In genomic region chr18:31161757-31162418, GRCh38 we compare ENCODE assay signal across 25 cellular contexts. TPM values are rescaled to one million over a fixed set of nuclear protein-coding genes. Genes with fewer than 3 reads are reported as not detected.
DNase-seq lines count a peak whose midpoint lies in the region; ATAC-seq and TF ChIP-seq lines count a peak whose summit lies in the region.
"Had no signal": no experiment of that assay in that cellular context is flagged by ENCODE, and none has a peak within 500 bp of the region (broad histone marks: within the 10 kb centered on the region; RNA-seq: fewer than 3 reads in every experiment).

No MANE protein-coding gene starts in this region.

- H3K27me3 ChIP-seq in suprapubic skin, result no peaks in the 10 kb centered on the region
- H3K27me3 ChIP-seq: uterus had no signal

- H3K36me3 Mint-ChIP-seq in activated naive CD4-positive, alpha-beta T cell treated with anti-CD3 and anti-CD28 coated beads, Interleukin-2, amount 50 U/mL, for 24 hours, result peaks cover 2% of the 10 kb centered on the region
- no peaks in the 10 kb centered on the region for H3K36me3 Mint-ChIP-seq in activated naive CD8-positive, alpha-beta T cell treated with anti-CD3 and anti-CD28 coated beads for 36 hours
- H3K36me3 Mint-ChIP-seq: brain had no signal

- no peak for DNase-seq in activated naive CD4-positive, alpha-beta T cell treated with Interleukin-2 at 50 U/mL for 16 hours
- no peak for DNase-seq in activated naive CD8-positive, alpha-beta T cell treated with anti-CD3 and anti-CD28 coated beads for 36 hours
- DNase-seq in inferior parietal cortex (ENCODE audit: extremely low spot score) (peak; percentile 51), suprapubic skin (ENCODE audit: low spot score in 2 of 2) (no peak), NCI-H187 treated with DMSO at 0.1 percent for 48 hours (lab: John Stamatoyannopoulos, UW) (no peak)
- no peak for DNase-seq in NK-92 treated with Interleukin-12 subunit alpha and Interleukin-12 subunit beta, amount 100 ng/mL, for 24 hours (lab: John Stamatoyannopoulos, UW)
- DNase-seq: activated CD4-positive, alpha-beta T cell treated with anti-CD3 and anti-CD28 coated beads for 48 hours; activated gamma-delta T cell; cortex of kidney; glutamatergic neuron; GOT3; midbrain; NCI-H146; OCI-M1; SHP77; small intestine; stimulated activated CD4-positive, alpha-beta T cell treated with anti-CD3 and anti-CD28 coated beads, Interleukin-4, amount 100 ng/mL, for 4 hours; uterus had no signal

- WGBS in suprapubic skin, result 52% methylated on average over 2 of the region's 2 CpGs

- no peak for TF ChIP-seq EP300 in suprapubic skin (IDR thresholded peaks at IDR 0.05)

- peak overlapping the region; percentile 30 for H3K4me3 ChIP-seq in suprapubic skin
- H3K4me3 ChIP-seq: K562, uterus had no signal

- H3K36me3 ChIP-seq in suprapubic skin, result no peaks in the 10 kb centered on the region
- H3K36me3 ChIP-seq: uterus had no signal

- no peak for TF ChIP-seq POLR2A in suprapubic skin (IDR thresholded peaks at IDR 0.05)

- H3K4me1 ChIP-seq in suprapubic skin, result peaks cover 11% of the 10 kb centered on the region
- H3K4me1 ChIP-seq: uterus had no signal

- H3K27ac Mint-ChIP-seq in activated naive CD4-positive, alpha-beta T cell treated with anti-CD3 and anti-CD28 coated beads, Interleukin-2, amount 50 U/mL, for 24 hours, result peak overlapping the region; percentile 15
- peak overlapping the region; percentile 80 for H3K27ac Mint-ChIP-seq in activated naive CD8-positive, alpha-beta T cell treated with anti-CD3 and anti-CD28 coated beads for 36 hours
- H3K27ac Mint-ChIP-seq: brain had no signal

- H3K27ac ChIP-seq in suprapubic skin, result peak overlapping the region; percentile 69
- H3K27ac ChIP-seq: C4-2B, uterus had no signal

- H3K4me1 Mint-ChIP-seq in activated naive CD4-positive, alpha-beta T cell treated with anti-CD3 and anti-CD28 coated beads, Interleukin-2, amount 50 U/mL, for 24 hours, result peaks cover 14% of the 10 kb centered on the region
- H3K4me1 Mint-ChIP-seq in activated naive CD8-positive, alpha-beta T cell treated with anti-CD3 and anti-CD28 coated beads for 36 hours, result peaks cover 2% of the 10 kb centered on the region
- H3K4me1 Mint-ChIP-seq: brain had no signal

- no peak for TF ChIP-seq CTCF in suprapubic skin (IDR thresholded peaks at IDR 0.05)

- H3K27me3 Mint-ChIP-seq in activated naive CD4-positive, alpha-beta T cell treated with anti-CD3 and anti-CD28 coated beads, Interleukin-2, amount 50 U/mL, for 24 hours, result no peaks in the 10 kb centered on the region
- no peaks in the 10 kb centered on the region for H3K27me3 Mint-ChIP-seq in activated naive CD8-positive, alpha-beta T cell treated with anti-CD3 and anti-CD28 coated beads for 36 hours
- H3K27me3 Mint-ChIP-seq: brain had no signal

- ATAC-seq in HG03565 (IDR thresholded peaks at IDR 0.05; ENCODE audit: unreplicated experiment), result no peak

- peak overlapping the region; percentile 75 for H3K4me3 Mint-ChIP-seq in activated naive CD4-positive, alpha-beta T cell treated with anti-CD3 and anti-CD28 coated beads, Interleukin-2, amount 50 U/mL, for 24 hours
- peak overlapping the region; percentile 64 for H3K4me3 Mint-ChIP-seq in activated naive CD8-positive, alpha-beta T cell treated with anti-CD3 and anti-CD28 coated beads for 36 hours

- H3K9me3 Mint-ChIP-seq in activated naive CD4-positive, alpha-beta T cell treated with anti-CD3 and anti-CD28 coated beads, Interleukin-2, amount 50 U/mL, for 24 hours, result no peaks in the 10 kb centered on the region
- peaks cover 3% of the 10 kb centered on the region for H3K9me3 Mint-ChIP-seq in activated naive CD8-positive, alpha-beta T cell treated with anti-CD3 and anti-CD28 coated beads for 36 hours
- H3K9me3 Mint-ChIP-seq: brain had no signal

- no peaks in the 10 kb centered on the region for H3K9me3 ChIP-seq in suprapubic skin
- H3K9me3 ChIP-seq: uterus had no signal

RNA-seq across cellular contexts. Expression of gene DSC1, which starts 0.8 kb away (rescaled TPM):
- 1 to 10 TPM in 1 of 2 experiments, under 1 TPM in 1; 0.93 to 1.1 TPM for total RNA-seq in activated naive CD8-positive, alpha-beta T cell treated with anti-CD3 and anti-CD28 coated beads for 36 hours
- 100 to 1,000 TPM; 120 to 640 (median 465) TPM for total RNA-seq in suprapubic skin
- total RNA-seq: pulmonary artery endothelial cell, subcutaneous adipose tissue, uterus had no signal

RNA-seq across cellular contexts. Expression of gene DSC2, which starts 59.7 kb away (rescaled TPM):
- under 1 TPM; 0.14 to 0.26 TPM for total RNA-seq in activated naive CD8-positive, alpha-beta T cell treated with anti-CD3 and anti-CD28 coated beads for 36 hours
- 10 to 100 TPM; 26.2 to 36.4 (median 32.3) TPM for total RNA-seq in suprapubic skin

Comparison
In these comparisons a context has a peak if more than half of its experiments do, and no peak if none do; other contexts are left out.
1. RNA of gene DSC1, which starts 0.8 kb away (total RNA-seq): 120 to 640 TPM in suprapubic skin; 0.93 to 1.1 TPM in activated naive CD8-positive, alpha-beta T cell treated with anti-CD3 and anti-CD28 coated beads for 36 hours; every median in the first group is over 10 times any median in the second.
2. RNA of gene DSC2, which starts 59.7 kb away (total RNA-seq): 26.2 to 36.4 TPM in suprapubic skin; 0.14 to 0.26 TPM in activated naive CD8-positive, alpha-beta T cell treated with anti-CD3 and anti-CD28 coated beads for 36 hours; every median in the first group is over 10 times any median in the second.